Comparison of ENCODE assay signal across 1 cellular context in genomic region chr10:130141038-130141437, GRCh38.
TF ChIP-seq lines count a peak whose summit lies in the region.

No MANE protein-coding gene starts in this region.

TF ChIP-seq in GM12878, 131 proteins besides CTCF, POLR2A, EP300 and RAD21:
- TF ChIP-seq CREM (IDR thresholded peaks at IDR 0.05; ENCODE audit: low read depth) (no peak), NRF1 (conservative IDR thresholded peaks at IDR 0.05; ENCODE audit: low read depth, low read length) (no peak), SIN3A (IDR thresholded peaks at IDR 0.05; ENCODE audit: low read depth, low read length) (no peak), ZNF24 (IDR thresholded peaks at IDR 0.05) (no peak), CHD4 (IDR thresholded peaks at IDR 0.05) (no peak), NFXL1 (IDR thresholded peaks at IDR 0.05; ENCODE audit: borderline replicate concordance) (no peak), MEF2B (IDR thresholded peaks at IDR 0.05; ENCODE audit: partially characterized antibody, poor library complexity, severe bottlenecking) (no peak), RBBP5 (conservative IDR thresholded peaks at IDR 0.05) (no peak), NR2F1 (conservative IDR thresholded peaks at IDR 0.05) (no peak), ETV6 (conservative IDR thresholded peaks at IDR 0.05 in 1 of 2, IDR thresholded peaks at IDR 0.05 in 1 of 2; ENCODE audit: borderline replicate concordance in 1 of 2, low read depth in 1 of 2) (no peak), FOXK2 (IDR thresholded peaks at IDR 0.05) (no peak), E4F1 (IDR thresholded peaks at IDR 0.05; ENCODE audit: borderline replicate concordance, partially characterized antibody) (no peak), STAT3 (IDR thresholded peaks at IDR 0.05; ENCODE audit: low read depth, low read length) (no peak), ZSCAN29 (IDR thresholded peaks at IDR 0.05) (no peak), SRF (IDR thresholded peaks at IDR 0.05; ENCODE audit: low read depth in 2 of 2, low read length in 2 of 2) (no peak), MYC (IDR thresholded peaks at IDR 0.05; ENCODE audit: insufficient read depth, insufficient read length, insufficient replicate concordance, low read length, severe bottlenecking) (no peak), MTA2 (IDR thresholded peaks at IDR 0.05; ENCODE audit: low read depth) (no peak)
- TF ChIP-seq, protein P1, sequence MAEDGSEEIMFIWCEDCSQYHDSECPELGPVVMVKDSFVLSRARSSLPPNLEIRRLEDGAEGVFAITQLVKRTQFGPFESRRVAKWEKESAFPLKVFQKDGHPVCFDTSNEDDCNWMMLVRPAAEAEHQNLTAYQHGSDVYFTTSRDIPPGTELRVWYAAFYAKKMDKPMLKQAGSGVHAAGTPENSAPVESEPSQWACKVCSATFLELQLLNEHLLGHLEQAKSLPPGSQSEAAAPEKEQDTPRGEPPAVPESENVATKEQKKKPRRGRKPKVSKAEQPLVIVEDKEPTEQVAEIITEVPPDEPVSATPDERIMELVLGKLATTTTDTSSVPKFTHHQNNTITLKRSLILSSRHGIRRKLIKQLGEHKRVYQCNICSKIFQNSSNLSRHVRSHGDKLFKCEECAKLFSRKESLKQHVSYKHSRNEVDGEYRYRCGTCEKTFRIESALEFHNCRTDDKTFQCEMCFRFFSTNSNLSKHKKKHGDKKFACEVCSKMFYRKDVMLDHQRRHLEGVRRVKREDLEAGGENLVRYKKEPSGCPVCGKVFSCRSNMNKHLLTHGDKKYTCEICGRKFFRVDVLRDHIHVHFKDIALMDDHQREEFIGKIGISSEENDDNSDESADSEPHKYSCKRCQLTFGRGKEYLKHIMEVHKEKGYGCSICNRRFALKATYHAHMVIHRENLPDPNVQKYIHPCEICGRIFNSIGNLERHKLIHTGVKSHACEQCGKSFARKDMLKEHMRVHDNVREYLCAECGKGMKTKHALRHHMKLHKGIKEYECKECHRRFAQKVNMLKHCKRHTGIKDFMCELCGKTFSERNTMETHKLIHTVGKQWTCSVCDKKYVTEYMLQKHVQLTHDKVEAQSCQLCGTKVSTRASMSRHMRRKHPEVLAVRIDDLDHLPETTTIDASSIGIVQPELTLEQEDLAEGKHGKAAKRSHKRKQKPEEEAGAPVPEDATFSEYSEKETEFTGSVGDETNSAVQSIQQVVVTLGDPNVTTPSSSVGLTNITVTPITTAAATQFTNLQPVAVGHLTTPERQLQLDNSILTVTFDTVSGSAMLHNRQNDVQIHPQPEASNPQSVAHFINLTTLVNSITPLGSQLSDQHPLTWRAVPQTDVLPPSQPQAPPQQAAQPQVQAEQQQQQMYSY (CRISPR knock-in tag; IDR thresholded peaks at IDR 0.05): no peak
- TF ChIP-seq, protein P2, sequence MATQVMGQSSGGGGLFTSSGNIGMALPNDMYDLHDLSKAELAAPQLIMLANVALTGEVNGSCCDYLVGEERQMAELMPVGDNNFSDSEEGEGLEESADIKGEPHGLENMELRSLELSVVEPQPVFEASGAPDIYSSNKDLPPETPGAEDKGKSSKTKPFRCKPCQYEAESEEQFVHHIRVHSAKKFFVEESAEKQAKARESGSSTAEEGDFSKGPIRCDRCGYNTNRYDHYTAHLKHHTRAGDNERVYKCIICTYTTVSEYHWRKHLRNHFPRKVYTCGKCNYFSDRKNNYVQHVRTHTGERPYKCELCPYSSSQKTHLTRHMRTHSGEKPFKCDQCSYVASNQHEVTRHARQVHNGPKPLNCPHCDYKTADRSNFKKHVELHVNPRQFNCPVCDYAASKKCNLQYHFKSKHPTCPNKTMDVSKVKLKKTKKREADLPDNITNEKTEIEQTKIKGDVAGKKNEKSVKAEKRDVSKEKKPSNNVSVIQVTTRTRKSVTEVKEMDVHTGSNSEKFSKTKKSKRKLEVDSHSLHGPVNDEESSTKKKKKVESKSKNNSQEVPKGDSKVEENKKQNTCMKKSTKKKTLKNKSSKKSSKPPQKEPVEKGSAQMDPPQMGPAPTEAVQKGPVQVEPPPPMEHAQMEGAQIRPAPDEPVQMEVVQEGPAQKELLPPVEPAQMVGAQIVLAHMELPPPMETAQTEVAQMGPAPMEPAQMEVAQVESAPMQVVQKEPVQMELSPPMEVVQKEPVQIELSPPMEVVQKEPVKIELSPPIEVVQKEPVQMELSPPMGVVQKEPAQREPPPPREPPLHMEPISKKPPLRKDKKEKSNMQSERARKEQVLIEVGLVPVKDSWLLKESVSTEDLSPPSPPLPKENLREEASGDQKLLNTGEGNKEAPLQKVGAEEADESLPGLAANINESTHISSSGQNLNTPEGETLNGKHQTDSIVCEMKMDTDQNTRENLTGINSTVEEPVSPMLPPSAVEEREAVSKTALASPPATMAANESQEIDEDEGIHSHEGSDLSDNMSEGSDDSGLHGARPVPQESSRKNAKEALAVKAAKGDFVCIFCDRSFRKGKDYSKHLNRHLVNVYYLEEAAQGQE (IDR thresholded peaks at IDR 0.05; ENCODE audit: low read depth, low read length): no peak
- TF ChIP-seq, protein P3, sequence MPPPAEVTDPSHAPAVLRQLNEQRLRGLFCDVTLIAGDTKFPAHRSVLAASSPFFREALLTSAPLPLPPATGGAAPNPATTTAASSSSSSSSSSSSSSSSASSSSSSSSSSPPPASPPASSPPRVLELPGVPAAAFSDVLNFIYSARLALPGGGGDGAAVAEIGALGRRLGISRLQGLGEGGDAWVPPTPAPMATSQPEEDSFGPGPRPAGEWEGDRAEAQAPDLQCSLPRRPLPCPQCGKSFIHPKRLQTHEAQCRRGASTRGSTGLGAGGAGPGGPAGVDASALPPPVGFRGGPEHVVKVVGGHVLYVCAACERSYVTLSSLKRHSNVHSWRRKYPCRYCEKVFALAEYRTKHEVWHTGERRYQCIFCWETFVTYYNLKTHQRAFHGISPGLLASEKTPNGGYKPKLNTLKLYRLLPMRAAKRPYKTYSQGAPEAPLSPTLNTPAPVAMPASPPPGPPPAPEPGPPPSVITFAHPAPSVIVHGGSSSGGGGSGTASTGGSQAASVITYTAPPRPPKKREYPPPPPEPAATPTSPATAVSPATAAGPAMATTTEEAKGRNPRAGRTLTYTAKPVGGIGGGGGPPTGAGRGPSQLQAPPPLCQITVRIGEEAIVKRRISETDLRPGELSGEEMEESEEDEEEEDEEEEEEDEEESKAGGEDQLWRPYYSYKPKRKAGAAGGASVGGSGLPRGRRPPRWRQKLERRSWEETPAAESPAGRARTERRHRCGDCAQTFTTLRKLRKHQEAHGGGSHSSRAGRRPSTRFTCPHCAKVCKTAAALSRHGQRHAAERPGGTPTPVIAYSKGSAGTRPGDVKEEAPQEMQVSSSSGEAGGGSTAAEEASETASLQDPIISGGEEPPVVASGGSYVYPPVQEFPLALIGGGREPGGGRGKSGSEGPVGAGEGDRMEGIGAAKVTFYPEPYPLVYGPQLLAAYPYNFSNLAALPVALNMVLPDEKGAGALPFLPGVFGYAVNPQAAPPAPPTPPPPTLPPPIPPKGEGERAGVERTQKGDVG (CRISPR knock-in tag; IDR thresholded peaks at IDR 0.05): no peak
